ENCODE assay signal across 1 cellular context in genomic region chr1:6603851-6604558, GRCh38.
A peak's percentile ranks its signal among the peaks of the same experiment; 100 is the strongest.
TF ChIP-seq lines count a peak whose summit lies in the region.

No MANE protein-coding gene starts in this region.

TF ChIP-seq in HepG2, 621 proteins besides CTCF, POLR2A, EP300 and RAD21 (continues in another document):
- TF ChIP-seq, protein P1, sequence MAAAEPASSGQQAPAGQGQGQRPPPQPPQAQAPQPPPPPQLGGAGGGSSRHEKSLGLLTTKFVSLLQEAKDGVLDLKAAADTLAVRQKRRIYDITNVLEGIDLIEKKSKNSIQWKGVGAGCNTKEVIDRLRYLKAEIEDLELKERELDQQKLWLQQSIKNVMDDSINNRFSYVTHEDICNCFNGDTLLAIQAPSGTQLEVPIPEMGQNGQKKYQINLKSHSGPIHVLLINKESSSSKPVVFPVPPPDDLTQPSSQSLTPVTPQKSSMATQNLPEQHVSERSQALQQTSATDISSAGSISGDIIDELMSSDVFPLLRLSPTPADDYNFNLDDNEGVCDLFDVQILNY (CRISPR knock-in tag; conservative IDR thresholded peaks at IDR 0.05): no peak
- TF ChIP-seq ZNF180 (CRISPR knock-in tag; IDR thresholded peaks at IDR 0.05; ENCODE audit: borderline replicate concordance, low read depth): peak; percentile 25; the same call in 1 of the 2 replicates
- TF ChIP-seq IRF2 (CRISPR knock-in tag; IDR thresholded peaks at IDR 0.05): peak; percentile 63; the same call in 1 of the 2 replicates
- TF ChIP-seq BCL6 (CRISPR knock-in tag; IDR thresholded peaks at IDR 0.05): peak; percentile 68
- TF ChIP-seq ZNF17 (CRISPR knock-in tag; IDR thresholded peaks at IDR 0.05): no peak
- peak; percentile 38 for TF ChIP-seq RXRA (CRISPR knock-in tag; IDR thresholded peaks at IDR 0.05)
- TF ChIP-seq SMAD3 (CRISPR knock-in tag; IDR thresholded peaks at IDR 0.05): no peak; the same call in 1 of the 2 replicates
- peak; percentile 97 for TF ChIP-seq SIX1 (CRISPR knock-in tag; IDR thresholded peaks at IDR 0.05; ENCODE audit: borderline replicate concordance)
- TF ChIP-seq MLLT10 (CRISPR knock-in tag; IDR thresholded peaks at IDR 0.05): no peak
- TF ChIP-seq ZNF607 (CRISPR knock-in tag; IDR thresholded peaks at IDR 0.05; ENCODE audit: borderline replicate concordance): peak; percentile 79; the same call in 1 of the 2 replicates
- no peak for TF ChIP-seq PRPF4 (IDR thresholded peaks at IDR 0.05; ENCODE audit: low read depth, low read length, poor library complexity, severe bottlenecking)
- TF ChIP-seq EHMT2 (IDR thresholded peaks at IDR 0.05; ENCODE audit: borderline replicate concordance, low read depth, low read length): no peak
- no peak for TF ChIP-seq ZBTB20 (CRISPR knock-in tag; IDR thresholded peaks at IDR 0.05; ENCODE audit: borderline replicate concordance, low read depth)
- no peak for TF ChIP-seq ZNF746 (CRISPR knock-in tag; IDR thresholded peaks at IDR 0.05)
- TF ChIP-seq RORA (CRISPR knock-in tag; IDR thresholded peaks at IDR 0.05): no peak
- no peak for TF ChIP-seq AHR (CRISPR knock-in tag; IDR thresholded peaks at IDR 0.05)
- no peak for TF ChIP-seq XRCC5 (optimal IDR thresholded peaks at IDR 0.05; ENCODE audit: low read length)
- TF ChIP-seq ZNF816 (CRISPR knock-in tag; IDR thresholded peaks at IDR 0.05; ENCODE audit: borderline replicate concordance): no peak
- TF ChIP-seq DMAP1 (CRISPR knock-in tag; IDR thresholded peaks at IDR 0.05): peak; percentile 87
- TF ChIP-seq, protein P2, sequence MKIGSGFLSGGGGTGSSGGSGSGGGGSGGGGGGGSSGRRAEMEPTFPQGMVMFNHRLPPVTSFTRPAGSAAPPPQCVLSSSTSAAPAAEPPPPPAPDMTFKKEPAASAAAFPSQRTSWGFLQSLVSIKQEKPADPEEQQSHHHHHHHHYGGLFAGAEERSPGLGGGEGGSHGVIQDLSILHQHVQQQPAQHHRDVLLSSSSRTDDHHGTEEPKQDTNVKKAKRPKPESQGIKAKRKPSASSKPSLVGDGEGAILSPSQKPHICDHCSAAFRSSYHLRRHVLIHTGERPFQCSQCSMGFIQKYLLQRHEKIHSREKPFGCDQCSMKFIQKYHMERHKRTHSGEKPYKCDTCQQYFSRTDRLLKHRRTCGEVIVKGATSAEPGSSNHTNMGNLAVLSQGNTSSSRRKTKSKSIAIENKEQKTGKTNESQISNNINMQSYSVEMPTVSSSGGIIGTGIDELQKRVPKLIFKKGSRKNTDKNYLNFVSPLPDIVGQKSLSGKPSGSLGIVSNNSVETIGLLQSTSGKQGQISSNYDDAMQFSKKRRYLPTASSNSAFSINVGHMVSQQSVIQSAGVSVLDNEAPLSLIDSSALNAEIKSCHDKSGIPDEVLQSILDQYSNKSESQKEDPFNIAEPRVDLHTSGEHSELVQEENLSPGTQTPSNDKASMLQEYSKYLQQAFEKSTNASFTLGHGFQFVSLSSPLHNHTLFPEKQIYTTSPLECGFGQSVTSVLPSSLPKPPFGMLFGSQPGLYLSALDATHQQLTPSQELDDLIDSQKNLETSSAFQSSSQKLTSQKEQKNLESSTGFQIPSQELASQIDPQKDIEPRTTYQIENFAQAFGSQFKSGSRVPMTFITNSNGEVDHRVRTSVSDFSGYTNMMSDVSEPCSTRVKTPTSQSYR (CRISPR knock-in tag; IDR thresholded peaks at IDR 0.05; ENCODE audit: borderline replicate concordance): no peak
- TF ChIP-seq ESRRA (CRISPR knock-in tag; IDR thresholded peaks at IDR 0.05; ENCODE audit: low read depth): no peak
- no peak for TF ChIP-seq LCORL (IDR thresholded peaks at IDR 0.05)
- peak; percentile 44; the same call in 1 of the 2 replicates for TF ChIP-seq LCORL (CRISPR knock-in tag; IDR thresholded peaks at IDR 0.05)
- TF ChIP-seq SATB2 (CRISPR knock-in tag; IDR thresholded peaks at IDR 0.05): no peak
- TF ChIP-seq ZNF136 (CRISPR knock-in tag; IDR thresholded peaks at IDR 0.05; ENCODE audit: low read depth): no peak; the same call in 1 of the 2 replicates
- TF ChIP-seq SOX5 (CRISPR knock-in tag; IDR thresholded peaks at IDR 0.05; ENCODE audit: borderline replicate concordance): peak; percentile 57
- TF ChIP-seq ZNF350 (CRISPR knock-in tag; IDR thresholded peaks at IDR 0.05; ENCODE audit: borderline replicate concordance, low read depth): peak; percentile 31; the same call in 1 of the 2 replicates
- no peak for TF ChIP-seq GTF3A (CRISPR knock-in tag; conservative IDR thresholded peaks at IDR 0.05)
- TF ChIP-seq ZNF652 (CRISPR knock-in tag; IDR thresholded peaks at IDR 0.05; ENCODE audit: borderline replicate concordance, low read depth): peak; percentile 77
- peak; percentile 96 for TF ChIP-seq CEBPG (CRISPR knock-in tag; IDR thresholded peaks at IDR 0.05)
- TF ChIP-seq ZNF564 (CRISPR knock-in tag; IDR thresholded peaks at IDR 0.05): no peak
- TF ChIP-seq POLR2AphosphoS5 (IDR thresholded peaks at IDR 0.05; ENCODE audit: low read depth, low read length): peak; percentile 84
- no peak for TF ChIP-seq ATM (IDR thresholded peaks at IDR 0.05; ENCODE audit: borderline replicate concordance)
- peak; percentile 85 for TF ChIP-seq PHF21A (CRISPR knock-in tag; IDR thresholded peaks at IDR 0.05)
- TF ChIP-seq ATRX (CRISPR knock-in tag; IDR thresholded peaks at IDR 0.05; ENCODE audit: borderline replicate concordance): no peak
- TF ChIP-seq NPAS2 (CRISPR knock-in tag; IDR thresholded peaks at IDR 0.05; ENCODE audit: borderline replicate concordance): no peak
- TF ChIP-seq SP1 (IDR thresholded peaks at IDR 0.05): no peak
- no peak; the same call in 1 of the 2 replicates for TF ChIP-seq SP1 (CRISPR knock-in tag; IDR thresholded peaks at IDR 0.05)
- no peak for TF ChIP-seq HDAC6 (IDR thresholded peaks at IDR 0.05; ENCODE audit: low read depth, low read length)
- no peak for TF ChIP-seq GPN1 (CRISPR knock-in tag; IDR thresholded peaks at IDR 0.05; ENCODE audit: borderline replicate concordance)
- no peak for TF ChIP-seq HOXD1 (CRISPR knock-in tag; IDR thresholded peaks at IDR 0.05)
- TF ChIP-seq, protein P3, sequence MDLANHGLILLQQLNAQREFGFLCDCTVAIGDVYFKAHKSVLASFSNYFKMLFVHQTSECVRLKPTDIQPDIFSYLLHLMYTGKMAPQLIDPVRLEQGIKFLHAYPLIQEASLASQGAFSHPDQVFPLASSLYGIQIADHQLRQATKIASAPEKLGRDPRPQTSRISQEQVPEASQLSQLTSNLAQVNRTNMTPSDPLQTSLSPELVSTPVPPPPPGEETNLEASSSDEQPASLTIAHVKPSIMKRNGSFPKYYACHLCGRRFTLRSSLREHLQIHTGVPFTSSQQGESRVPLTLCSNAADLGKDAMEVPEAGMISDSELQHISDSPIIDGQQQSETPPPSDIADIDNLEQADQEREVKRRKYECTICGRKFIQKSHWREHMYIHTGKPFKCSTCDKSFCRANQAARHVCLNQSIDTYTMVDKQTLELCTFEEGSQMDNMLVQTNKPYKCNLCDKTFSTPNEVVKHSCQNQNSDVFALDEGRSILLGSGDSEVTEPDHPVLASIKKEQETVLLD (CRISPR knock-in tag; IDR thresholded peaks at IDR 0.05; ENCODE audit: low read depth): no peak
- TF ChIP-seq ETV6 (CRISPR knock-in tag; conservative IDR thresholded peaks at IDR 0.05): peak; percentile 79
- no peak for TF ChIP-seq GPBP1L1 (CRISPR knock-in tag; IDR thresholded peaks at IDR 0.05)
- TF ChIP-seq ZNF747 (CRISPR knock-in tag; IDR thresholded peaks at IDR 0.05; ENCODE audit: borderline replicate concordance): no peak
- no peak for TF ChIP-seq NRL (CRISPR knock-in tag; IDR thresholded peaks at IDR 0.05; ENCODE audit: borderline replicate concordance)
- TF ChIP-seq, protein P4, sequence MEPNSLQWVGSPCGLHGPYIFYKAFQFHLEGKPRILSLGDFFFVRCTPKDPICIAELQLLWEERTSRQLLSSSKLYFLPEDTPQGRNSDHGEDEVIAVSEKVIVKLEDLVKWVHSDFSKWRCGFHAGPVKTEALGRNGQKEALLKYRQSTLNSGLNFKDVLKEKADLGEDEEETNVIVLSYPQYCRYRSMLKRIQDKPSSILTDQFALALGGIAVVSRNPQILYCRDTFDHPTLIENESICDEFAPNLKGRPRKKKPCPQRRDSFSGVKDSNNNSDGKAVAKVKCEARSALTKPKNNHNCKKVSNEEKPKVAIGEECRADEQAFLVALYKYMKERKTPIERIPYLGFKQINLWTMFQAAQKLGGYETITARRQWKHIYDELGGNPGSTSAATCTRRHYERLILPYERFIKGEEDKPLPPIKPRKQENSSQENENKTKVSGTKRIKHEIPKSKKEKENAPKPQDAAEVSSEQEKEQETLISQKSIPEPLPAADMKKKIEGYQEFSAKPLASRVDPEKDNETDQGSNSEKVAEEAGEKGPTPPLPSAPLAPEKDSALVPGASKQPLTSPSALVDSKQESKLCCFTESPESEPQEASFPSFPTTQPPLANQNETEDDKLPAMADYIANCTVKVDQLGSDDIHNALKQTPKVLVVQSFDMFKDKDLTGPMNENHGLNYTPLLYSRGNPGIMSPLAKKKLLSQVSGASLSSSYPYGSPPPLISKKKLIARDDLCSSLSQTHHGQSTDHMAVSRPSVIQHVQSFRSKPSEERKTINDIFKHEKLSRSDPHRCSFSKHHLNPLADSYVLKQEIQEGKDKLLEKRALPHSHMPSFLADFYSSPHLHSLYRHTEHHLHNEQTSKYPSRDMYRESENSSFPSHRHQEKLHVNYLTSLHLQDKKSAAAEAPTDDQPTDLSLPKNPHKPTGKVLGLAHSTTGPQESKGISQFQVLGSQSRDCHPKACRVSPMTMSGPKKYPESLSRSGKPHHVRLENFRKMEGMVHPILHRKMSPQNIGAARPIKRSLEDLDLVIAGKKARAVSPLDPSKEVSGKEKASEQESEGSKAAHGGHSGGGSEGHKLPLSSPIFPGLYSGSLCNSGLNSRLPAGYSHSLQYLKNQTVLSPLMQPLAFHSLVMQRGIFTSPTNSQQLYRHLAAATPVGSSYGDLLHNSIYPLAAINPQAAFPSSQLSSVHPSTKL (CRISPR knock-in tag; IDR thresholded peaks at IDR 0.05): peak; percentile 81
- TF ChIP-seq TOE1 (CRISPR knock-in tag; IDR thresholded peaks at IDR 0.05): no peak
- no peak for TF ChIP-seq PBX2 (CRISPR knock-in tag; IDR thresholded peaks at IDR 0.05)
- TF ChIP-seq, protein P5, sequence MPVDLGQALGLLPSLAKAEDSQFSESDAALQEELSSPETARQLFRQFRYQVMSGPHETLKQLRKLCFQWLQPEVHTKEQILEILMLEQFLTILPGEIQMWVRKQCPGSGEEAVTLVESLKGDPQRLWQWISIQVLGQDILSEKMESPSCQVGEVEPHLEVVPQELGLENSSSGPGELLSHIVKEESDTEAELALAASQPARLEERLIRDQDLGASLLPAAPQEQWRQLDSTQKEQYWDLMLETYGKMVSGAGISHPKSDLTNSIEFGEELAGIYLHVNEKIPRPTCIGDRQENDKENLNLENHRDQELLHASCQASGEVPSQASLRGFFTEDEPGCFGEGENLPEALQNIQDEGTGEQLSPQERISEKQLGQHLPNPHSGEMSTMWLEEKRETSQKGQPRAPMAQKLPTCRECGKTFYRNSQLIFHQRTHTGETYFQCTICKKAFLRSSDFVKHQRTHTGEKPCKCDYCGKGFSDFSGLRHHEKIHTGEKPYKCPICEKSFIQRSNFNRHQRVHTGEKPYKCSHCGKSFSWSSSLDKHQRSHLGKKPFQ (CRISPR knock-in tag; IDR thresholded peaks at IDR 0.05; ENCODE audit: insufficient replicate concordance): no peak
- TF ChIP-seq ZKSCAN8 (CRISPR knock-in tag; IDR thresholded peaks at IDR 0.05; ENCODE audit: borderline replicate concordance): no peak
- TF ChIP-seq, protein P6, sequence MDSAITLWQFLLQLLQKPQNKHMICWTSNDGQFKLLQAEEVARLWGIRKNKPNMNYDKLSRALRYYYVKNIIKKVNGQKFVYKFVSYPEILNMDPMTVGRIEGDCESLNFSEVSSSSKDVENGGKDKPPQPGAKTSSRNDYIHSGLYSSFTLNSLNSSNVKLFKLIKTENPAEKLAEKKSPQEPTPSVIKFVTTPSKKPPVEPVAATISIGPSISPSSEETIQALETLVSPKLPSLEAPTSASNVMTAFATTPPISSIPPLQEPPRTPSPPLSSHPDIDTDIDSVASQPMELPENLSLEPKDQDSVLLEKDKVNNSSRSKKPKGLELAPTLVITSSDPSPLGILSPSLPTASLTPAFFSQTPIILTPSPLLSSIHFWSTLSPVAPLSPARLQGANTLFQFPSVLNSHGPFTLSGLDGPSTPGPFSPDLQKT (CRISPR knock-in tag; IDR thresholded peaks at IDR 0.05; ENCODE audit: borderline replicate concordance): no peak
- no peak for TF ChIP-seq NFE2 (CRISPR knock-in tag; IDR thresholded peaks at IDR 0.05)
